ENCODE assay signal across 26 cellular contexts in the genomic region with DNA sequence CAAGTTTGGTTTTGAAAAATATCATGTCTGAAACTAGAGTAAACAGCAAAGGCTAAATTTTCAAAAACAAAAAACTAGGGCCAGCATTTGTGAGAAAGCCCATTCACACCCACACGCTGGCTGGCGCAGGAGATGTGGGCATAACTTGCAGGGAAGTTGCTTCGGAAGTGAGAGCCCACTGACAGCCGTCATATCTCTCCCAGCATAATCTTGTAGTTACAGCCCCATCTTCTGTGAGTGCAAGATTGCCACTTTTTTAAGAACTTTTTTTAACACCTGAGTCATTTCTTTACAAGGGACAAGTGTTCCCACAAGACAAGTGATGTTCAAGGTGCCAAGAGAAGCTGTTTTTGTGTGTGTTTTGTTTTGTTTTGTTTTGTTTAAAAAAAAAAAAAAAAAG.
"Had no signal": no experiment of that assay in that cellular context is flagged by ENCODE, and none has a peak within 500 bp of the region (broad histone marks: within the 10 kb centered on the region; RNA-seq: fewer than 3 reads in every experiment).

No MANE protein-coding gene starts in this region.

- H3K4me1 Mint-ChIP-seq: activated CD4-positive, alpha-beta T cell treated with anti-CD3 and anti-CD28 coated beads, Interleukin-2, amount 10 ng/mL, durations not matched to agents 24 days and 14 days; activated CD8-positive, alpha-beta memory T cell treated with anti-CD3 and anti-CD28 coated beads, Interleukin-2, amount 10 ng/mL, durations not matched to agents 7 days and 5 days; activated naive CD4-positive, alpha-beta T cell treated with anti-CD3 and anti-CD28 coated beads, Interleukin-2, amount 50 U/mL, for 24 hours; natural killer cell; stimulated activated memory B cell treated with anti-CD40 and anti-IgM and Interleukin-4, amounts not matched to agents 10 μg/mL and 1 μg/mL and 100 μg/mL, for 72 hours had no signal

- H3K27me3 ChIP-seq: body of pancreas, stomach, suprapubic skin, vagina had no signal

- DNase-seq: activated CD4-positive, alpha-beta T cell treated with anti-CD3 and anti-CD28 coated beads, Interleukin-2, amount 10 ng/mL, durations not matched to agents 24 days and 14 days; activated CD8-positive, alpha-beta memory T cell treated with anti-CD3 and anti-CD28 coated beads, Interleukin-2, amount 10 ng/mL, durations not matched to agents 7 days and 5 days; activated CD8-positive, alpha-beta T cell treated with anti-CD3 and anti-CD28 coated beads for 36 hours; activated gamma-delta T cell; body of pancreas; effector CD4-positive, alpha-beta T cell; erythroblast; foreskin fibroblast; left ventricle myocardium inferior; natural killer cell; small intestine; stimulated activated CD4-positive, alpha-beta T cell treated with anti-CD3 and anti-CD28 coated beads, Interleukin-15, amount 100 ng/mL, for 24 hours; stomach; T1000; trophoblast cell had no signal

- H3K27ac Mint-ChIP-seq: activated CD4-positive, alpha-beta T cell treated with anti-CD3 and anti-CD28 coated beads, Interleukin-2, amount 10 ng/mL, durations not matched to agents 24 days and 14 days; activated CD8-positive, alpha-beta memory T cell treated with anti-CD3 and anti-CD28 coated beads, Interleukin-2, amount 10 ng/mL, durations not matched to agents 7 days and 5 days; activated CD8-positive, alpha-beta T cell treated with anti-CD3 and anti-CD28 coated beads for 36 hours; activated naive CD4-positive, alpha-beta T cell treated with anti-CD3 and anti-CD28 coated beads, Interleukin-2, amount 50 U/mL, for 24 hours; activated T-helper 1 cell treated with anti-CD3 and anti-CD28 coated beads, Interleukin-12 subunit alpha, Interleukin-12 subunit beta, Interleukin-2, Interleukin-4 antibody, amounts not matched to agents 30 ng/mL and 10 ng/mL and 1 ng/mL, durations not matched to agents 14 hours and 24 hours and 36 hours; mesothelial cell of epicardium; natural killer cell; stimulated activated memory B cell treated with anti-CD40 and anti-IgM and Interleukin-4, amounts not matched to agents 10 μg/mL and 1 μg/mL and 100 μg/mL, for 72 hours; T-helper 1 cell treated with Interleukin-12 subunit alpha and Interleukin-12 subunit beta and Interleukin-4 antibody, amounts not matched to agents 30 μg/mL and 1 μg/mL, for 36 hours had no signal

- ATAC-seq: activated CD4-positive, CD25-positive, alpha-beta regulatory T cell treated with anti-CD3 and anti-CD28 coated beads, Interleukin-2, amount 50 U/mL, for 24 hours; activated CD8-positive, alpha-beta memory T cell treated with anti-CD3 and anti-CD28 coated beads, Interleukin-2, amount 10 ng/mL, durations not matched to agents 7 days and 5 days; activated CD8-positive, alpha-beta T cell treated with anti-CD3 and anti-CD28 coated beads for 36 hours; body of pancreas; natural killer cell; sciatic nerve; stimulated activated memory B cell treated with anti-CD40 and anti-IgM and Interleukin-4, amounts not matched to agents 10 μg/mL and 1 μg/mL and 100 μg/mL, for 72 hours had no signal

- H3K36me3 ChIP-seq: left ventricle myocardium inferior, stomach, suprapubic skin, vagina had no signal

- H3K36me3 Mint-ChIP-seq: activated CD8-positive, alpha-beta memory T cell treated with anti-CD3 and anti-CD28 coated beads, Interleukin-2, amount 10 ng/mL, durations not matched to agents 7 days and 5 days; activated naive CD4-positive, alpha-beta T cell treated with anti-CD3 and anti-CD28 coated beads, Interleukin-2, amount 50 U/mL, for 24 hours; mesothelial cell of epicardium; natural killer cell; stimulated activated memory B cell treated with anti-CD40 and anti-IgM and Interleukin-4, amounts not matched to agents 10 μg/mL and 1 μg/mL and 100 μg/mL, for 72 hours had no signal

- H3K9me3 Mint-ChIP-seq: activated CD4-positive, alpha-beta T cell treated with anti-CD3 and anti-CD28 coated beads, Interleukin-2, amount 10 ng/mL, durations not matched to agents 24 days and 14 days; activated CD8-positive, alpha-beta T cell treated with anti-CD3 and anti-CD28 coated beads for 36 hours; activated naive CD4-positive, alpha-beta T cell treated with anti-CD3 and anti-CD28 coated beads, Interleukin-2, amount 50 U/mL, for 24 hours; activated T-helper 1 cell treated with anti-CD3 and anti-CD28 coated beads, Interleukin-12 subunit alpha, Interleukin-12 subunit beta, Interleukin-2, Interleukin-4 antibody, amounts not matched to agents 30 ng/mL and 10 ng/mL and 1 ng/mL, durations not matched to agents 14 hours and 24 hours and 36 hours; mesothelial cell of epicardium; natural killer cell; stimulated activated memory B cell treated with anti-CD40 and anti-IgM and Interleukin-4, amounts not matched to agents 10 μg/mL and 1 μg/mL and 100 μg/mL, for 72 hours; T-helper 1 cell treated with Interleukin-12 subunit alpha and Interleukin-12 subunit beta and Interleukin-4 antibody, amounts not matched to agents 30 μg/mL and 1 μg/mL, for 36 hours had no signal

- H3K4me3 Mint-ChIP-seq: activated CD4-positive, alpha-beta T cell treated with anti-CD3 and anti-CD28 coated beads, Interleukin-2, amount 10 ng/mL, durations not matched to agents 24 days and 14 days; activated CD8-positive, alpha-beta memory T cell treated with anti-CD3 and anti-CD28 coated beads, Interleukin-2, amount 10 ng/mL, durations not matched to agents 7 days and 5 days; activated CD8-positive, alpha-beta T cell treated with anti-CD3 and anti-CD28 coated beads for 36 hours; activated naive CD4-positive, alpha-beta T cell treated with anti-CD3 and anti-CD28 coated beads, Interleukin-2, amount 50 U/mL, for 24 hours; activated T-helper 1 cell treated with anti-CD3 and anti-CD28 coated beads, Interleukin-12 subunit alpha, Interleukin-12 subunit beta, Interleukin-2, Interleukin-4 antibody, amounts not matched to agents 30 ng/mL and 10 ng/mL and 1 ng/mL, durations not matched to agents 14 hours and 24 hours and 36 hours; mesothelial cell of epicardium; natural killer cell; stimulated activated memory B cell treated with anti-CD40 and anti-IgM and Interleukin-4, amounts not matched to agents 10 μg/mL and 1 μg/mL and 100 μg/mL, for 72 hours; T-helper 1 cell treated with Interleukin-12 subunit alpha and Interleukin-12 subunit beta and Interleukin-4 antibody, amounts not matched to agents 30 μg/mL and 1 μg/mL, for 36 hours had no signal

- H2AFZ ChIP-seq: parathyroid adenoma had no signal

- H3K27ac ChIP-seq: body of pancreas, left ventricle myocardium inferior, parathyroid adenoma, stomach, suprapubic skin, vagina, VCaP had no signal

- H3K27me3 Mint-ChIP-seq: activated CD4-positive, alpha-beta T cell treated with anti-CD3 and anti-CD28 coated beads, Interleukin-2, amount 10 ng/mL, durations not matched to agents 24 days and 14 days; activated CD8-positive, alpha-beta memory T cell treated with anti-CD3 and anti-CD28 coated beads, Interleukin-2, amount 10 ng/mL, durations not matched to agents 7 days and 5 days had no signal

- H3K79me2 ChIP-seq: parathyroid adenoma had no signal

- H3K4me1 ChIP-seq: body of pancreas, left ventricle myocardium inferior, parathyroid adenoma had no signal

- H3K4me3 ChIP-seq: body of pancreas, left ventricle myocardium inferior, stomach, suprapubic skin, vagina had no signal
